Comparison of ENCODE assay signal across 21 cellular contexts in the genomic region with DNA sequence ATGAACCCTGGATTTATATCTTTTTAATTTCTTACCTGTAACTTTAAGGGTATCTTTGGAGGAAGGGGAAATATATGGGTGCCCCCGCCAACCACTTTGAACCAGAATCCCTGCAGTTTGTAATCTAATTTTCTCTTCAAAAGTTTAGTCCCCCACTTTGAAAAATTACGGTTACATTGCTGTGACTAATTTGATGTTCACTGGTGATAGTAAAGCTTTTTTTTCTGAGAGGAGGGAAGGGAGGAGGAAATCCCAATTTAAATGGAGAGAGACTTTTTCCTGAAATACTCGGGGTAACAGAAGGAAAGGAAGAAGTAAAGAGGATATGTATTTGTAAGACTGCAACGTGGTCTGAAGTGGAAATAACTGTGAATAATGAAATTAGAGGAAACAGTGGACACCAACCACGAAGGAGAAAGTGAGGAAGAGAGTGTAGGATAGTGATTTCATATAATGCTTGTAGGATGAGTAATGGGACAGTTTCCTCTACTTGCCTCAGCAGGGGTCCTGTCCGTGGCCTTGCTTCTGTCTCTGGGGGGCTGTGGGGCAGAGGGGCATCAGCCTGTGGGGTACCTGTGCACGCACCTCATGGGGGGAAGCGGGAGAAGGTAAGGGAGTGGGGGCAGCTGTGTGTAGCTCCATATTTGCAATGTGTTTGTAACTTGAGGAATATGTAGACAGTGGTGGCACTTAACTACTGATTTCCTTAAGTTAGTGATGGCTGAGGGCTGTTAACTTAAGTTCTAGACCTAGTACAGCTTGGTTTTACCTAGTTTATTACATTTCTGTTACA.
DNase-seq lines count a peak whose midpoint lies in the region; ATAC-seq and TF ChIP-seq lines count a peak whose summit lies in the region.
"Had no signal": no experiment of that assay in that cellular context is flagged by ENCODE, and none has a peak within 500 bp of the region (broad histone marks: within the 10 kb centered on the region; RNA-seq: fewer than 3 reads in every experiment).

No MANE protein-coding gene starts in this region.

- H3K4me3 ChIP-seq in choroid plexus epithelial cell (ENCODE audit: low read depth, low read length), result no peak overlapping the region
- H3K4me3 ChIP-seq: psoas muscle, SJSA1, skin epidermis had no signal

- H3K27me3 Mint-ChIP-seq in osteocyte (ENCODE audit: unreplicated experiment), result no peaks in the 10 kb centered on the region

- H3K36me3 Mint-ChIP-seq in osteocyte (ENCODE audit: unreplicated experiment), result peaks cover 9% of the 10 kb centered on the region
- H3K36me3 Mint-ChIP-seq: CD8-positive, alpha-beta T cell; stimulated activated effector memory CD8-positive, alpha-beta T cell treated with anti-CD3 and anti-CD28 coated beads, Interleukin-12 subunit alpha, Interleukin-12 subunit beta, amount 100 ng/mL, for 72 hours had no signal

- H3K9me3 Mint-ChIP-seq in osteocyte (ENCODE audit: unreplicated experiment), result peaks cover 7% of the 10 kb centered on the region
- H3K9me3 Mint-ChIP-seq: activated CD4-positive, alpha-beta T cell treated with anti-CD3 and anti-CD28 coated beads, Interleukin-2, amount 10 ng/mL, durations not matched to agents 24 days and 14 days; activated T-helper 1 cell treated with anti-CD3 and anti-CD28 coated beads, Interleukin-12 subunit alpha, Interleukin-12 subunit beta, Interleukin-2, Interleukin-4 antibody, amounts not matched to agents 30 ng/mL and 10 ng/mL and 1 ng/mL, durations not matched to agents 14 hours and 24 hours and 36 hours; CD8-positive, alpha-beta T cell; stimulated activated effector memory CD8-positive, alpha-beta T cell treated with anti-CD3 and anti-CD28 coated beads, Interleukin-12 subunit alpha, Interleukin-12 subunit beta, amount 100 ng/mL, for 72 hours had no signal

- no peak for ATAC-seq in HG02678 (IDR thresholded peaks at IDR 0.05; ENCODE audit: unreplicated experiment)
- ATAC-seq in HG03045 (IDR thresholded peaks at IDR 0.05; ENCODE audit: unreplicated experiment), result no peak
- ATAC-seq: CD8-positive, alpha-beta T cell; Panc1; stimulated activated effector memory CD8-positive, alpha-beta T cell treated with anti-CD3 and anti-CD28 coated beads, Interleukin-12 subunit alpha, Interleukin-12 subunit beta, amount 100 ng/mL, for 72 hours had no signal

- peak overlapping the region; percentile 67 for H3K27ac Mint-ChIP-seq in osteocyte (ENCODE audit: unreplicated experiment)
- H3K27ac Mint-ChIP-seq: activated CD4-positive, alpha-beta T cell treated with anti-CD3 and anti-CD28 coated beads, Interleukin-2, amount 10 ng/mL, durations not matched to agents 24 days and 14 days; activated T-helper 1 cell treated with anti-CD3 and anti-CD28 coated beads, Interleukin-12 subunit alpha, Interleukin-12 subunit beta, Interleukin-2, Interleukin-4 antibody, amounts not matched to agents 30 ng/mL and 10 ng/mL and 1 ng/mL, durations not matched to agents 14 hours and 24 hours and 36 hours; CD8-positive, alpha-beta T cell; stimulated activated effector memory CD8-positive, alpha-beta T cell treated with anti-CD3 and anti-CD28 coated beads, Interleukin-12 subunit alpha, Interleukin-12 subunit beta, amount 100 ng/mL, for 72 hours had no signal

- TF ChIP-seq CTCF in choroid plexus epithelial cell (conservative IDR thresholded peaks at IDR 0.05; ENCODE audit: low read depth, low read length) (no peak), osteocyte (IDR thresholded peaks at IDR 0.05) (no peak)

- H3K4me1 Mint-ChIP-seq in osteocyte (ENCODE audit: unreplicated experiment), result peaks cover 55% of the 10 kb centered on the region
- H3K4me1 Mint-ChIP-seq: activated CD4-positive, alpha-beta T cell treated with anti-CD3 and anti-CD28 coated beads, Interleukin-2, amount 10 ng/mL, durations not matched to agents 24 days and 14 days; stimulated activated effector memory CD8-positive, alpha-beta T cell treated with anti-CD3 and anti-CD28 coated beads, Interleukin-12 subunit alpha, Interleukin-12 subunit beta, amount 100 ng/mL, for 72 hours had no signal

- DNase-seq in EH (ENCODE audit: low read depth), result peak; percentile 65
- DNase-seq in OCI-M1 (lab: John Stamatoyannopoulos, UW), result peak; percentile 5
- DNase-seq in choroid plexus epithelial cell (ENCODE audit: low read depth), result peak; percentile 70
- no peak for DNase-seq in osteocyte (ENCODE audit: extremely low spot score, unreplicated experiment)
- no peak for DNase-seq in MV-4-11 (lab: John Stamatoyannopoulos, UW)
- no peak for DNase-seq in NCI-H1930 (lab: John Stamatoyannopoulos, UW)
- DNase-seq: activated CD4-positive, alpha-beta T cell treated with anti-CD3 and anti-CD28 coated beads, Interleukin-2, amount 10 ng/mL, durations not matched to agents 24 days and 14 days; activated naive CD4-positive, alpha-beta T cell treated with anti-CD3 and anti-CD28 coated beads, Interleukin-2, amount 50 U/mL, for 16 hours; CD8-positive, alpha-beta T cell; DMS153; NCI-H510A; psoas muscle; stimulated activated CD4-positive, alpha-beta T cell treated with anti-CD3 and anti-CD28 coated beads, Interleukin-2, amount 100 ng/mL, for 24 hours; T-helper 2 cell had no signal

- H3K4me3 Mint-ChIP-seq in osteocyte (ENCODE audit: unreplicated experiment), result no peak overlapping the region
- H3K4me3 Mint-ChIP-seq: activated CD4-positive, alpha-beta T cell treated with anti-CD3 and anti-CD28 coated beads, Interleukin-2, amount 10 ng/mL, durations not matched to agents 24 days and 14 days; activated T-helper 1 cell treated with anti-CD3 and anti-CD28 coated beads, Interleukin-12 subunit alpha, Interleukin-12 subunit beta, Interleukin-2, Interleukin-4 antibody, amounts not matched to agents 30 ng/mL and 10 ng/mL and 1 ng/mL, durations not matched to agents 14 hours and 24 hours and 36 hours; CD8-positive, alpha-beta T cell; stimulated activated effector memory CD8-positive, alpha-beta T cell treated with anti-CD3 and anti-CD28 coated beads, Interleukin-12 subunit alpha, Interleukin-12 subunit beta, amount 100 ng/mL, for 72 hours had no signal

Comparison
In these comparisons a context has a peak if more than half of its experiments do, and no peak if none do; other contexts are left out.
1. DNase-seq: peak in EH (single experiment), OCI-M1 (single experiment) and choroid plexus epithelial cell (single experiment); none in osteocyte (single experiment), MV-4-11 (single experiment) and NCI-H1930 (0 of 2).